In the genomic region with DNA sequence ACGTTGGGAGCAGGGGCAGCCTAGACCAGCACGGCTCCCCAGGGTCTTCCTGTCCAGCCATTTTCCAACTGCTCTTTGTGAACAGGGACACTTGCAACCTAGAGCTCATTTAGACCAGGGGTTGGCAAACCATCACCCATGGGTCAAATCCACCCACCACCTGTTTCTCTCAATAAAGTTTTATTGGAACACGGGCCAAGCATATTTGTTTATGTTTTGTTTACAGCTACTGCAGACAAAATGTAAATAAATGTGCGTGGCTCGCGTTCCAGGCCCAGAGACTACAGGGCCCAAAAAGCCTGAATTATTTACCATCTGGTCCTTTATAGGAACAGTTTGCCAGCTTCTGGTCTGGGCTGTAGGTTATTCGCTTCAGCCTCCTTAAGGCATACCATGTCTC, we compare ENCODE assay signal across 25 cellular contexts. TPM values are rescaled to one million over a fixed set of nuclear protein-coding genes. Genes with fewer than 3 reads are reported as not detected.
DNase-seq lines count a peak whose midpoint lies in the region; ATAC-seq, FAIRE-seq and TF ChIP-seq lines count a peak whose summit lies in the region.
"Had no signal": no experiment of that assay in that cellular context is flagged by ENCODE, and none has a peak within 500 bp of the region (broad histone marks: within the 10 kb centered on the region; RNA-seq: fewer than 3 reads in every experiment).

No MANE protein-coding gene starts in this region.

- no peak overlapping the region for H2AFZ ChIP-seq in GM12878 (ENCODE audit: control insufficient read depth, low read depth, low read length)
- no peak overlapping the region for H2AFZ ChIP-seq in osteoblast (ENCODE audit: low read length)
- H2AFZ ChIP-seq: GM23338 had no signal

- POLR2A ChIA-PET in GM12878 (lab: Charles Lee) = interaction anchor here (0.6 to 1.1 kb wide), 2 partner anchors 10 to 94 kb away, joined by 3 to 4 read pairs; no protein-coding TSS in a partner anchor

- SMC1A ChIA-PET in GM12878 (lab: Charles Lee; ENCODE audit: uncharacterized antibody, unreplicated experiment) = interaction anchor here (0.6 to 4.6 kb wide), 6 partner anchors 29 to 105 kb away, joined by 3 to 68 read pairs (median 4); a partner anchor contains a TSS

- WGBS in GM12878 (ENCODE audit: insufficient coverage, insufficient replicate concordance, low lambda C conversion rate, missing lambda C conversion rate) = 51% methylated on average over 7 of the region's 7 CpGs

- H4K20me1 ChIP-seq in GM12878 (ENCODE audit: control insufficient read depth, insufficient read depth) = no peaks in the 10 kb centered on the region
- no peaks in the 10 kb centered on the region for H4K20me1 ChIP-seq in osteoblast (ENCODE audit: insufficient read depth, low read length)
- H4K20me1 ChIP-seq: BLaER1 treated with 17β-estradiol and CSF1 and Interleukin-3, amounts not matched to agents 10 nM and 100 nM had no signal

- no peak overlapping the region for H3K4me3 ChIP-seq in GM12878
- H3K4me3 ChIP-seq in kidney (ENCODE audit: low read length in 2 of 2) = no peak overlapping the region
- H3K4me3 ChIP-seq in osteoblast (ENCODE audit: insufficient read depth, low read length) = no peak overlapping the region
- H3K4me3 ChIP-seq: A549; BLaER1 treated with 17β-estradiol and CSF1 and Interleukin-3, amounts not matched to agents 10 nM and 100 nM; GM23338 had no signal

- H3K9ac ChIP-seq in GM12878 (ENCODE audit: control insufficient read depth, insufficient read depth, low read length) (no peak overlapping the region), kidney (ENCODE audit: low read length in 2 of 2) (no peak overlapping the region)
- H3K9ac ChIP-seq: BLaER1 treated with 17β-estradiol and CSF1 and Interleukin-3, amounts not matched to agents 10 nM and 100 nM had no signal

- H3K4me2 ChIP-seq in GM12878 (ENCODE audit: control insufficient read depth, insufficient read depth) (no peak overlapping the region), osteoblast (ENCODE audit: insufficient read depth, low read length) (no peak overlapping the region)
- H3K4me2 ChIP-seq: A549; BLaER1 treated with 17β-estradiol and CSF1 and Interleukin-3, amounts not matched to agents 10 nM and 100 nM; GM23338 had no signal

- TF ChIP-seq CTCF in GM12878 (IDR thresholded peaks at IDR 0.05 in 2 of 3, conservative IDR thresholded peaks at IDR 0.05 in 1 of 3; ENCODE audit: control insufficient read depth in 2 of 3, extremely low read depth in 1 of 3, insufficient read depth in 1 of 3, low read depth in 3 of 3, low read length in 3 of 3) (no peak), kidney (IDR thresholded peaks at IDR 0.05; ENCODE audit: borderline replicate concordance, extremely low read depth, insufficient read depth) (no peak), osteoblast (IDR thresholded peaks at IDR 0.05; ENCODE audit: extremely low read depth, low read depth, low read length) (no peak)

- RAD21 ChIA-PET in GM12878 (lab: Charles Lee; ENCODE audit: unreplicated experiment) = interaction anchor here (1.0 to 3.9 kb wide), 7 partner anchors 31 to 106 kb away, joined by 3 to 72 read pairs (median 4); a partner anchor contains a TSS

- H3K9me3 ChIP-seq in GM12878 (replicated peaks; ENCODE audit: control insufficient read depth, insufficient read depth, low read length) (no peaks in the 10 kb centered on the region), kidney (ENCODE audit: control insufficient read depth in 1 of 2, low read length in 2 of 2) (no peaks in the 10 kb centered on the region), osteoblast (ENCODE audit: low read depth, low read length) (no peaks in the 10 kb centered on the region)
- H3K9me3 ChIP-seq: A549; BE2C; BLaER1 treated with 17β-estradiol and CSF1 and Interleukin-3, amounts not matched to agents 10 nM and 100 nM had no signal

- no TSS peak for BruUV-seq in GM12878 (replicated peaks; lab: Mats Ljungman, UMichigan)

- H3K79me2 ChIP-seq in GM12878 (ENCODE audit: control insufficient read depth, insufficient read depth, low read length) = no peaks in the 10 kb centered on the region
- H3K79me2 ChIP-seq in osteoblast (ENCODE audit: insufficient read depth, low read length) = no peaks in the 10 kb centered on the region

- H3K36me3 ChIP-seq in GM12878 (ENCODE audit: control insufficient read depth in 2 of 2, insufficient read depth in 2 of 2, low read length in 1 of 2) (no peaks in the 10 kb centered on the region), kidney (ENCODE audit: control insufficient read depth in 1 of 2, insufficient read depth in 2 of 2, low read length in 2 of 2) (no peaks in the 10 kb centered on the region), osteoblast (ENCODE audit: insufficient read depth, low read length) (no peaks in the 10 kb centered on the region)
- H3K36me3 ChIP-seq: BE2C; BLaER1 treated with 17β-estradiol and CSF1 and Interleukin-3, amounts not matched to agents 10 nM and 100 nM had no signal

- no peak for TF ChIP-seq POLR2A in GM12878 (IDR thresholded peaks at IDR 0.05; ENCODE audit: low read depth, low read length)

- FAIRE-seq in GM12878 (lab: Jason Lieb, UNC) (no peak), kidney (lab: Jason Lieb, UNC) (no peak)
- FAIRE-seq: A549, D721Med, GM12891, GM18507 had no signal

- H3K27me3 ChIP-seq in GM12878 (replicated peaks in 1 of 2; ENCODE audit: control insufficient read depth in 2 of 2, insufficient read depth in 2 of 2, low read length in 1 of 2) (no peaks in the 10 kb centered on the region), osteoblast (ENCODE audit: insufficient read depth, low read length) (peaks cover 4% of the 10 kb centered on the region)
- H3K27me3 ChIP-seq: BE2C; BLaER1 treated with 17β-estradiol and CSF1 and Interleukin-3, amounts not matched to agents 10 nM and 100 nM had no signal

- peaks cover 20% of the 10 kb centered on the region for H3K4me1 ChIP-seq in GM12878 (ENCODE audit: control insufficient read depth, insufficient read depth, low read length)
- H3K4me1 ChIP-seq in kidney (ENCODE audit: control insufficient read depth in 1 of 2, insufficient read depth in 1 of 2, low read depth in 1 of 2, low read length in 2 of 2) = peaks cover 0 to 2% of the 10 kb centered on the region in 2 donors
- peaks cover 8% of the 10 kb centered on the region for H3K4me1 ChIP-seq in osteoblast (ENCODE audit: insufficient read depth, low read length)
- H3K4me1 ChIP-seq: BE2C had no signal

- intact Hi-C loops in GM12878 (cut with micrococcal nuclease; ENCODE audit: unreplicated experiment) = no loop called here
- intact Hi-C loops in kidney (cut with DNase I) = loop anchor here (10.0 kb wide), 1 partner anchor 98 kb away; a partner anchor contains a TSS

- no peak for TF ChIP-seq EP300 in GM12878 (IDR thresholded peaks at IDR 0.05; ENCODE audit: borderline replicate concordance in 1 of 2, control insufficient read depth in 1 of 2, low read depth in 2 of 2, low read length in 2 of 2)

- in situ Hi-C loops in GM12878 (cut with MboI) = loop anchor here (5.0 kb wide), 1 partner anchor 96 kb away; a partner anchor contains a TSS

- ATAC-seq in GM12878 = no peak
- ATAC-seq in HG02610 (IDR thresholded peaks at IDR 0.05; ENCODE audit: unreplicated experiment) = no peak
- no peak for ATAC-seq in HG03354 (IDR thresholded peaks at IDR 0.05; ENCODE audit: poor library complexity, severe bottlenecking, unreplicated experiment)
- ATAC-seq: A549, GM23338, HCT116 had no signal

- CTCF ChIA-PET in GM12878 (lab: Yijun Ruan, JAX) = interaction anchor here (0.8 to 4.6 kb wide), 7 partner anchors 16 to 112 kb away, joined by 3 to 167 read pairs (median 5); a partner anchor contains a TSS

- no peak overlapping the region for H3K27ac ChIP-seq in GM12878 (ENCODE audit: control insufficient read depth, insufficient read depth)
- no peak overlapping the region for H3K27ac ChIP-seq in kidney (ENCODE audit: low read depth in 2 of 2, low read length in 2 of 2)
- H3K27ac ChIP-seq in osteoblast (ENCODE audit: low read depth, low read length) = no peak overlapping the region
- H3K27ac ChIP-seq: A549; BLaER1 treated with 17β-estradiol and CSF1 and Interleukin-3, amounts not matched to agents 10 nM and 100 nM had no signal

- DNase-seq in GM12878 (ENCODE audit: low read depth, low spot score) (no peak), kidney (peak; percentile 4), osteoblast (ENCODE audit: insufficient read length, low spot score, missing footprints) (peak; percentile 61)
- DNase-seq: 8988T; ACHN; AML-193; BE2C; CD4-positive, alpha-beta T cell; CD8-positive, alpha-beta memory T cell; DMS 273 treated with DMSO at 0.1 percent for 48 hours; DMS79; EL; GDM1; H9 had no signal

- no peak for TF ChIP-seq RAD21 in GM12878 (IDR thresholded peaks at IDR 0.05; ENCODE audit: insufficient read depth, low read depth, low read length)

RNA-seq across cellular contexts. Expression of a gene that starts 13.3 kb away (rescaled TPM):
- total RNA-seq in GM12878 (2013; cell fraction: nucleolus; rRNA removed) = 42.5 and 52.8 TPM in 2 replicates
- 62.4 and 66.3 TPM in 2 replicates for total RNA-seq in GM12878 (2014; rRNA removed)
- total RNA-seq in GM12878 (2014; rRNA removed; fragmentation: Illumina TruSeq; extraction: Trizol) = 24.2 and 26.3 TPM in 2 replicates
- 76.2 and 77.3 TPM in 2 replicates for total RNA-seq in GM12878 (2021)
- polyA plus RNA-seq in GM12878 (2011; ENCODE audit: low read depth) = 14.2 TPM
- 13.8 and 22.4 TPM in 2 replicates for polyA plus RNA-seq in GM12878 (2011; rRNA removed)
- polyA plus RNA-seq in GM12878 (2011; cell fraction: cytosol; rRNA removed) = 35.6 and 58.6 TPM in 2 replicates
- polyA plus RNA-seq in GM12878 (2011; cell fraction: nucleus; rRNA removed) = 37.5 and 53.5 TPM in 2 replicates
- polyA plus RNA-seq in GM12878 (2012) = 37.3 and 50.5 TPM in 2 replicates
- 3.5 and 18.2 TPM in 2 replicates for polyA plus RNA-seq in GM12878 (2014; fragmentation: Illumina TruSeq; extraction: Trizol)
- polyA plus RNA-seq in GM12878 (2014; fragmentation: Nextera tagmentation; extraction: Ambion mirVana) = 1 to 10 TPM; 2.5 to 5.5 TPM
- polyA plus RNA-seq in GM12878 (2014; rRNA removed) = 61.0 and 69.1 TPM in 2 replicates
- polyA plus RNA-seq in GM12878 (2016; fragmentation: Nextera tagmentation; extraction: Ambion mirVana) = 1 to 10 TPM; 6.8 to 8.9 TPM
- 7.5 and 15.2 TPM in 2 replicates for polyA minus RNA-seq in GM12878 (2011; rRNA and poly(A)+ RNA removed)
- 14.3 and 14.5 TPM in 2 replicates for polyA minus RNA-seq in GM12878 (2011; cell fraction: cytosol; rRNA and poly(A)+ RNA removed)
- 6.5 and 20.3 TPM in 2 replicates for polyA minus RNA-seq in GM12878 (2011; cell fraction: nucleus; rRNA and poly(A)+ RNA removed)
- total RNA-seq in kidney = 184 TPM
- 199 TPM for polyA plus RNA-seq in kidney (ENCODE audit: insufficient read depth, low read depth, low replicate concordance)
- 47.1 and 56.5 TPM in 2 replicates for total RNA-seq in osteoblast

RNA-seq across cellular contexts. Expression of a gene that starts 13.7 kb away (rescaled TPM):
- not detected in 2 replicates for total RNA-seq in GM12878 (2013; cell fraction: nucleolus; rRNA removed)
- total RNA-seq in GM12878 (2014; rRNA removed) (0.22 TPM in 1 of 2 replicates, not detected in the other), GM12878 (2014; rRNA removed; fragmentation: Illumina TruSeq; extraction: Trizol) (not detected in 2 replicates), GM12878 (2021) (0.37 TPM in 1 of 2 replicates, not detected in the other), kidney (2.0 TPM), osteoblast (0.29 and 0.36 TPM in 2 replicates)
- polyA plus RNA-seq in GM12878 (2011; ENCODE audit: low read depth) = not detected
- polyA plus RNA-seq in GM12878 (2011; rRNA removed) (0.22 TPM in 1 of 2 replicates, not detected in the other), GM12878 (2014; fragmentation: Illumina TruSeq; extraction: Trizol) (not detected in 2 replicates), GM12878 (2014; fragmentation: Nextera tagmentation; extraction: Ambion mirVana) (under 1 TPM in 1 of 2 experiments, not detected in 1; 0.18 TPM), GM12878 (2014; rRNA removed) (0.53 TPM in 1 of 2 replicates, not detected in the other), GM12878 (2016; fragmentation: Nextera tagmentation; extraction: Ambion mirVana) (1 to 10 TPM in 1 of 2 experiments, under 1 TPM in 1; 0.25 to 1.2 TPM), kidney (ENCODE audit: insufficient read depth, low read depth, low replicate concordance) (9.0 TPM)
- polyA plus RNA-seq in GM12878 (2011; cell fraction: cytosol; rRNA removed) = 0.23 and 0.36 TPM in 2 replicates
- polyA plus RNA-seq in GM12878 (2011; cell fraction: nucleus; rRNA removed) = 0.19 and 0.42 TPM in 2 replicates
- 0.27 and 0.57 TPM in 2 replicates for polyA plus RNA-seq in GM12878 (2012)
- not detected in 2 replicates for polyA minus RNA-seq in GM12878 (2011; rRNA and poly(A)+ RNA removed)
- not detected in 2 replicates for polyA minus RNA-seq in GM12878 (2011; cell fraction: cytosol; rRNA and poly(A)+ RNA removed)
- 0.24 TPM in 1 of 2 replicates, not detected in the other for polyA minus RNA-seq in GM12878 (2011; cell fraction: nucleus; rRNA and poly(A)+ RNA removed)

RNA-seq across cellular contexts. Expression of a gene that starts 30.3 kb away (rescaled TPM):
- 0.42 and 0.54 TPM in 2 replicates for total RNA-seq in GM12878 (2013; cell fraction: nucleolus; rRNA removed)
- total RNA-seq in GM12878 (2014; rRNA removed) = 0.49 and 0.51 TPM in 2 replicates
- 0.37 and 0.67 TPM in 2 replicates for total RNA-seq in GM12878 (2014; rRNA removed; fragmentation: Illumina TruSeq; extraction: Trizol)
- total RNA-seq in GM12878 (2021) = 0.90 and 1.4 TPM in 2 replicates
- 0.70 TPM for polyA plus RNA-seq in GM12878 (2011; ENCODE audit: low read depth)
- polyA plus RNA-seq in GM12878 (2011; rRNA removed) = 0.06 and 0.15 TPM in 2 replicates
- 0.21 and 0.33 TPM in 2 replicates for polyA plus RNA-seq in GM12878 (2011; cell fraction: cytosol; rRNA removed)
- polyA plus RNA-seq in GM12878 (2011; cell fraction: nucleus; rRNA removed) = 0.56 and 0.58 TPM in 2 replicates
- 1.8 and 2.0 TPM in 2 replicates for polyA plus RNA-seq in GM12878 (2012)
- 0.56 and 0.73 TPM in 2 replicates for polyA plus RNA-seq in GM12878 (2014; fragmentation: Illumina TruSeq; extraction: Trizol)
- under 1 TPM; 0.09 to 0.10 TPM for polyA plus RNA-seq in GM12878 (2014; fragmentation: Nextera tagmentation; extraction: Ambion mirVana)
- 0.65 and 0.72 TPM in 2 replicates for polyA plus RNA-seq in GM12878 (2014; rRNA removed)
- 1 to 10 TPM; 1.9 to 2.6 TPM for polyA plus RNA-seq in GM12878 (2016; fragmentation: Nextera tagmentation; extraction: Ambion mirVana)
- 0.10 and 0.15 TPM in 2 replicates for polyA minus RNA-seq in GM12878 (2011; rRNA and poly(A)+ RNA removed)
- polyA minus RNA-seq in GM12878 (2011; cell fraction: cytosol; rRNA and poly(A)+ RNA removed) = not detected in 2 replicates
- polyA minus RNA-seq in GM12878 (2011; cell fraction: nucleus; rRNA and poly(A)+ RNA removed) = 0.12 TPM in 1 of 2 replicates, not detected in the other
- total RNA-seq in kidney = 0.98 TPM
- polyA plus RNA-seq in kidney (ENCODE audit: insufficient read depth, low read depth, low replicate concordance) = not detected
- not detected in 2 replicates for total RNA-seq in osteoblast
- total RNA-seq: H4 had no signal
- polyA plus RNA-seq: CD14-positive monocyte; CD8-positive, alpha-beta memory T cell had no signal

RNA-seq across cellular contexts. Expression of a gene that starts 44.2 kb away (rescaled TPM):
- total RNA-seq in GM12878 (2013; cell fraction: nucleolus; rRNA removed) = 116 and 119 TPM in 2 replicates
- total RNA-seq in GM12878 (2014; rRNA removed) (106 and 123 TPM in 2 replicates), GM12878 (2014; rRNA removed; fragmentation: Illumina TruSeq; extraction: Trizol) (28.3 and 30.4 TPM in 2 replicates), GM12878 (2021) (85.0 and 90.7 TPM in 2 replicates), kidney (1.1 TPM), osteoblast (0.36 TPM in 1 of 2 replicates, not detected in the other)
- 21.0 TPM for polyA plus RNA-seq in GM12878 (2011; ENCODE audit: low read depth)
- polyA plus RNA-seq in GM12878 (2011; rRNA removed) (22.6 and 58.4 TPM in 2 replicates), GM12878 (2014; fragmentation: Illumina TruSeq; extraction: Trizol) (22.0 and 34.8 TPM in 2 replicates), GM12878 (2014; fragmentation: Nextera tagmentation; extraction: Ambion mirVana) (10 to 100 TPM in 1 of 2 experiments, 1 to 10 TPM in 1; 3.5 to 14.0 TPM), GM12878 (2014; rRNA removed) (89.3 and 90.4 TPM in 2 replicates), GM12878 (2016; fragmentation: Nextera tagmentation; extraction: Ambion mirVana) (10 to 100 TPM; 53.6 to 60.2 TPM), kidney (ENCODE audit: insufficient read depth, low read depth, low replicate concordance) (not detected)
- polyA plus RNA-seq in GM12878 (2011; cell fraction: cytosol; rRNA removed) = 61.5 and 78.6 TPM in 2 replicates
- 96.6 and 113 TPM in 2 replicates for polyA plus RNA-seq in GM12878 (2011; cell fraction: nucleus; rRNA removed)
- 79.6 and 82.0 TPM in 2 replicates for polyA plus RNA-seq in GM12878 (2012)
- 18.7 and 54.2 TPM in 2 replicates for polyA minus RNA-seq in GM12878 (2011; rRNA and poly(A)+ RNA removed)
- 27.6 and 31.1 TPM in 2 replicates for polyA minus RNA-seq in GM12878 (2011; cell fraction: cytosol; rRNA and poly(A)+ RNA removed)
- polyA minus RNA-seq in GM12878 (2011; cell fraction: nucleus; rRNA and poly(A)+ RNA removed) = 22.6 and 47.1 TPM in 2 replicates

RNA-seq across cellular contexts. Expression of a gene that starts 48.0 kb away (rescaled TPM):
- 0.81 TPM in 1 of 2 replicates, not detected in the other for total RNA-seq in GM12878 (2013; cell fraction: nucleolus; rRNA removed)
- total RNA-seq in GM12878 (2014; rRNA removed) = 17.0 and 21.0 TPM in 2 replicates
- total RNA-seq in GM12878 (2014; rRNA removed; fragmentation: Illumina TruSeq; extraction: Trizol) = 3.1 and 3.9 TPM in 2 replicates
- total RNA-seq in GM12878 (2021) = 22.7 and 24.5 TPM in 2 replicates
- polyA plus RNA-seq in GM12878 (2011; ENCODE audit: low read depth) = 7.5 TPM
- 2.1 and 4.9 TPM in 2 replicates for polyA plus RNA-seq in GM12878 (2011; rRNA removed)
- polyA plus RNA-seq in GM12878 (2011; cell fraction: cytosol; rRNA removed) = 10.3 and 22.0 TPM in 2 replicates
- 9.3 and 12.4 TPM in 2 replicates for polyA plus RNA-seq in GM12878 (2011; cell fraction: nucleus; rRNA removed)
- polyA plus RNA-seq in GM12878 (2012) = 17.2 and 19.2 TPM in 2 replicates
- polyA plus RNA-seq in GM12878 (2014; fragmentation: Illumina TruSeq; extraction: Trizol) = 0.91 TPM in 1 of 2 replicates, not detected in the other
- 1 to 10 TPM; 1.0 to 1.6 TPM for polyA plus RNA-seq in GM12878 (2014; fragmentation: Nextera tagmentation; extraction: Ambion mirVana)
- polyA plus RNA-seq in GM12878 (2014; rRNA removed) = 23.8 and 26.3 TPM in 2 replicates
- polyA plus RNA-seq in GM12878 (2016; fragmentation: Nextera tagmentation; extraction: Ambion mirVana) = 10 to 100 TPM; 25.1 to 26.7 TPM
- 0.29 and 3.0 TPM in 2 replicates for polyA minus RNA-seq in GM12878 (2011; rRNA and poly(A)+ RNA removed)
- 2.0 and 4.8 TPM in 2 replicates for polyA minus RNA-seq in GM12878 (2011; cell fraction: cytosol; rRNA and poly(A)+ RNA removed)
- 2.1 and 6.8 TPM in 2 replicates for polyA minus RNA-seq in GM12878 (2011; cell fraction: nucleus; rRNA and poly(A)+ RNA removed)
- total RNA-seq in kidney = 31.7 TPM
- 73.7 TPM for polyA plus RNA-seq in kidney (ENCODE audit: insufficient read depth, low read depth, low replicate concordance)
- 19.4 and 22.8 TPM in 2 replicates for total RNA-seq in osteoblast
